Comparison of ENCODE assay signal across 1 cellular context in genomic region chr20:33664762-33665144, GRCh38.
TF ChIP-seq lines count a peak whose summit lies in the region.

No MANE protein-coding gene starts in this region.

TF ChIP-seq in H1, 55 proteins besides CTCF, POLR2A, EP300 and RAD21:
- TF ChIP-seq, protein P1, sequence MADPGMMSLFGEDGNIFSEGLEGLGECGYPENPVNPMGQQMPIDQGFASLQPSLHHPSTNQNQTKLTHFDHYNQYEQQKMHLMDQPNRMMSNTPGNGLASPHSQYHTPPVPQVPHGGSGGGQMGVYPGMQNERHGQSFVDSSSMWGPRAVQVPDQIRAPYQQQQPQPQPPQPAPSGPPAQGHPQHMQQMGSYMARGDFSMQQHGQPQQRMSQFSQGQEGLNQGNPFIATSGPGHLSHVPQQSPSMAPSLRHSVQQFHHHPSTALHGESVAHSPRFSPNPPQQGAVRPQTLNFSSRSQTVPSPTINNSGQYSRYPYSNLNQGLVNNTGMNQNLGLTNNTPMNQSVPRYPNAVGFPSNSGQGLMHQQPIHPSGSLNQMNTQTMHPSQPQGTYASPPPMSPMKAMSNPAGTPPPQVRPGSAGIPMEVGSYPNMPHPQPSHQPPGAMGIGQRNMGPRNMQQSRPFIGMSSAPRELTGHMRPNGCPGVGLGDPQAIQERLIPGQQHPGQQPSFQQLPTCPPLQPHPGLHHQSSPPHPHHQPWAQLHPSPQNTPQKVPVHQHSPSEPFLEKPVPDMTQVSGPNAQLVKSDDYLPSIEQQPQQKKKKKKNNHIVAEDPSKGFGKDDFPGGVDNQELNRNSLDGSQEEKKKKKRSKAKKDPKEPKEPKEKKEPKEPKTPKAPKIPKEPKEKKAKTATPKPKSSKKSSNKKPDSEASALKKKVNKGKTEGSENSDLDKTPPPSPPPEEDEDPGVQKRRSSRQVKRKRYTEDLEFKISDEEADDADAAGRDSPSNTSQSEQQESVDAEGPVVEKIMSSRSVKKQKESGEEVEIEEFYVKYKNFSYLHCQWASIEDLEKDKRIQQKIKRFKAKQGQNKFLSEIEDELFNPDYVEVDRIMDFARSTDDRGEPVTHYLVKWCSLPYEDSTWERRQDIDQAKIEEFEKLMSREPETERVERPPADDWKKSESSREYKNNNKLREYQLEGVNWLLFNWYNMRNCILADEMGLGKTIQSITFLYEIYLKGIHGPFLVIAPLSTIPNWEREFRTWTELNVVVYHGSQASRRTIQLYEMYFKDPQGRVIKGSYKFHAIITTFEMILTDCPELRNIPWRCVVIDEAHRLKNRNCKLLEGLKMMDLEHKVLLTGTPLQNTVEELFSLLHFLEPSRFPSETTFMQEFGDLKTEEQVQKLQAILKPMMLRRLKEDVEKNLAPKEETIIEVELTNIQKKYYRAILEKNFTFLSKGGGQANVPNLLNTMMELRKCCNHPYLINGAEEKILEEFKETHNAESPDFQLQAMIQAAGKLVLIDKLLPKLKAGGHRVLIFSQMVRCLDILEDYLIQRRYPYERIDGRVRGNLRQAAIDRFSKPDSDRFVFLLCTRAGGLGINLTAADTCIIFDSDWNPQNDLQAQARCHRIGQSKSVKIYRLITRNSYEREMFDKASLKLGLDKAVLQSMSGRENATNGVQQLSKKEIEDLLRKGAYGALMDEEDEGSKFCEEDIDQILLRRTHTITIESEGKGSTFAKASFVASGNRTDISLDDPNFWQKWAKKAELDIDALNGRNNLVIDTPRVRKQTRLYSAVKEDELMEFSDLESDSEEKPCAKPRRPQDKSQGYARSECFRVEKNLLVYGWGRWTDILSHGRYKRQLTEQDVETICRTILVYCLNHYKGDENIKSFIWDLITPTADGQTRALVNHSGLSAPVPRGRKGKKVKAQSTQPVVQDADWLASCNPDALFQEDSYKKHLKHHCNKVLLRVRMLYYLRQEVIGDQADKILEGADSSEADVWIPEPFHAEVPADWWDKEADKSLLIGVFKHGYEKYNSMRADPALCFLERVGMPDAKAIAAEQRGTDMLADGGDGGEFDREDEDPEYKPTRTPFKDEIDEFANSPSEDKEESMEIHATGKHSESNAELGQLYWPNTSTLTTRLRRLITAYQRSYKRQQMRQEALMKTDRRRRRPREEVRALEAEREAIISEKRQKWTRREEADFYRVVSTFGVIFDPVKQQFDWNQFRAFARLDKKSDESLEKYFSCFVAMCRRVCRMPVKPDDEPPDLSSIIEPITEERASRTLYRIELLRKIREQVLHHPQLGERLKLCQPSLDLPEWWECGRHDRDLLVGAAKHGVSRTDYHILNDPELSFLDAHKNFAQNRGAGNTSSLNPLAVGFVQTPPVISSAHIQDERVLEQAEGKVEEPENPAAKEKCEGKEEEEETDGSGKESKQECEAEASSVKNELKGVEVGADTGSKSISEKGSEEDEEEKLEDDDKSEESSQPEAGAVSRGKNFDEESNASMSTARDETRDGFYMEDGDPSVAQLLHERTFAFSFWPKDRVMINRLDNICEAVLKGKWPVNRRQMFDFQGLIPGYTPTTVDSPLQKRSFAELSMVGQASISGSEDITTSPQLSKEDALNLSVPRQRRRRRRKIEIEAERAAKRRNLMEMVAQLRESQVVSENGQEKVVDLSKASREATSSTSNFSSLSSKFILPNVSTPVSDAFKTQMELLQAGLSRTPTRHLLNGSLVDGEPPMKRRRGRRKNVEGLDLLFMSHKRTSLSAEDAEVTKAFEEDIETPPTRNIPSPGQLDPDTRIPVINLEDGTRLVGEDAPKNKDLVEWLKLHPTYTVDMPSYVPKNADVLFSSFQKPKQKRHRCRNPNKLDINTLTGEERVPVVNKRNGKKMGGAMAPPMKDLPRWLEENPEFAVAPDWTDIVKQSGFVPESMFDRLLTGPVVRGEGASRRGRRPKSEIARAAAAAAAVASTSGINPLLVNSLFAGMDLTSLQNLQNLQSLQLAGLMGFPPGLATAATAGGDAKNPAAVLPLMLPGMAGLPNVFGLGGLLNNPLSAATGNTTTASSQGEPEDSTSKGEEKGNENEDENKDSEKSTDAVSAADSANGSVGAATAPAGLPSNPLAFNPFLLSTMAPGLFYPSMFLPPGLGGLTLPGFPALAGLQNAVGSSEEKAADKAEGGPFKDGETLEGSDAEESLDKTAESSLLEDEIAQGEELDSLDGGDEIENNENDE (IDR thresholded peaks at IDR 0.05; ENCODE audit: insufficient replicate concordance, low read length) = no peak
- TF ChIP-seq POU5F1 (IDR thresholded peaks at IDR 0.05; ENCODE audit: low read depth, low read length) = no peak
- no peak for TF ChIP-seq HDAC2 (IDR thresholded peaks at IDR 0.05; ENCODE audit: borderline replicate concordance in 1 of 2, low read depth in 2 of 2, low read length in 2 of 2)
- TF ChIP-seq, protein P2, sequence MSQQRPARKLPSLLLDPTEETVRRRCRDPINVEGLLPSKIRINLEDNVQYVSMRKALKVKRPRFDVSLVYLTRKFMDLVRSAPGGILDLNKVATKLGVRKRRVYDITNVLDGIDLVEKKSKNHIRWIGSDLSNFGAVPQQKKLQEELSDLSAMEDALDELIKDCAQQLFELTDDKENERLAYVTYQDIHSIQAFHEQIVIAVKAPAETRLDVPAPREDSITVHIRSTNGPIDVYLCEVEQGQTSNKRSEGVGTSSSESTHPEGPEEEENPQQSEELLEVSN (IDR thresholded peaks at IDR 0.05) = no peak
- no peak for TF ChIP-seq SUZ12 (IDR thresholded peaks at IDR 0.05; ENCODE audit: low read length)
- no peak for TF ChIP-seq BRCA1 (IDR thresholded peaks at IDR 0.05; ENCODE audit: low read depth, low read length)
